In genomic region chr17:27481327-27481726, GRCh38 we compare ENCODE assay signal across 9 cellular contexts. TPM values are rescaled to one million over a fixed set of nuclear protein-coding genes. Genes with fewer than 3 reads are reported as not detected.
DNase-seq lines count a peak whose midpoint lies in the region; ATAC-seq and TF ChIP-seq lines count a peak whose summit lies in the region.
"Had no signal": no experiment of that assay in that cellular context is flagged by ENCODE, and none has a peak within 500 bp of the region (broad histone marks: within the 10 kb centered on the region; RNA-seq: fewer than 3 reads in every experiment).

No MANE protein-coding gene starts in this region.

- H3K79me2 ChIP-seq in Loucy (ENCODE audit: insufficient read depth, low read length) (peaks cover 82% of the 10 kb centered on the region), Karpas-422 (ENCODE audit: low read length) (no peaks in the 10 kb centered on the region)

- TF ChIP-seq CTCF in Loucy (conservative IDR thresholded peaks at IDR 0.05; ENCODE audit: low read length) (no peak), upper lobe of right lung (IDR thresholded peaks at IDR 0.05) (no peak)

- peak; percentile 74 to 84 for ATAC-seq in activated naive CD4-positive, alpha-beta T cell treated with anti-CD3 and anti-CD28 coated beads, Interleukin-2, amount 50 U/mL, for 72 hours
- ATAC-seq in upper lobe of right lung, result peak; percentile 16

- H3K36me3 ChIP-seq in Loucy (ENCODE audit: insufficient read depth, low read length), result no peaks in the 10 kb centered on the region
- H3K36me3 ChIP-seq in upper lobe of right lung, result no peaks in the 10 kb centered on the region
- H3K36me3 ChIP-seq in Karpas-422 (ENCODE audit: insufficient read depth, low read length), result no peaks in the 10 kb centered on the region

- intact Hi-C loops in upper lobe of right lung (cut with DNase I), result no loop called here

- H3K9me3 ChIP-seq in Loucy (ENCODE audit: insufficient read depth, low read depth, low read length), result no peaks in the 10 kb centered on the region
- H3K9me3 ChIP-seq in upper lobe of right lung, result no peaks in the 10 kb centered on the region
- no peaks in the 10 kb centered on the region for H3K9me3 ChIP-seq in Karpas-422 (ENCODE audit: low read length)

- H3K4me2 ChIP-seq in Loucy (ENCODE audit: low read depth, low read length, poor library complexity, severe bottlenecking) (peak overlapping the region; percentile 78), Karpas-422 (ENCODE audit: low read depth, low read length, poor library complexity, severe bottlenecking) (no peak overlapping the region)

- H2AFZ ChIP-seq in Loucy (ENCODE audit: low read length) (no peak overlapping the region), Karpas-422 (ENCODE audit: low read length) (no peak overlapping the region)

- H3K27me3 ChIP-seq in Loucy (ENCODE audit: insufficient read depth, low read length, poor library complexity, severe bottlenecking), result no peaks in the 10 kb centered on the region
- no peaks in the 10 kb centered on the region for H3K27me3 ChIP-seq in upper lobe of right lung
- no peaks in the 10 kb centered on the region for H3K27me3 ChIP-seq in Karpas-422 (ENCODE audit: low read length)

- H3K9me3 Mint-ChIP-seq in activated naive CD4-positive, alpha-beta T cell treated with anti-CD3 and anti-CD28 coated beads, Interleukin-2, amount 50 U/mL, for 72 hours, result no peaks in the 10 kb centered on the region

- H4K20me1 ChIP-seq in Loucy (ENCODE audit: insufficient read depth, low read length, poor library complexity, severe bottlenecking) (no peaks in the 10 kb centered on the region), Karpas-422 (ENCODE audit: insufficient read depth, low read depth, low read length) (no peaks in the 10 kb centered on the region)

- peak overlapping the region; percentile 10 to 91 for H3K27ac Mint-ChIP-seq in activated naive CD4-positive, alpha-beta T cell treated with anti-CD3 and anti-CD28 coated beads, Interleukin-2, amount 50 U/mL, for 72 hours

- H3K4me1 ChIP-seq in Loucy (ENCODE audit: insufficient read depth, low read length, poor library complexity, severe bottlenecking), result peaks cover 82% of the 10 kb centered on the region
- H3K4me1 ChIP-seq in upper lobe of right lung, result peaks cover 11% of the 10 kb centered on the region
- H3K4me1 ChIP-seq in Karpas-422 (ENCODE audit: low read length), result no peaks in the 10 kb centered on the region

- no peak overlapping the region for H3K27ac ChIP-seq in upper lobe of right lung
- no peak overlapping the region for H3K27ac ChIP-seq in Karpas-422 (ENCODE audit: low read length)

- no peaks in the 10 kb centered on the region for H3K9me2 ChIP-seq in Loucy (replicated peaks; ENCODE audit: low read depth, low read length)
- H3K9me2 ChIP-seq in Karpas-422 (replicated peaks; ENCODE audit: insufficient read depth, low read length), result no peaks in the 10 kb centered on the region

- H3K9ac ChIP-seq in Loucy (ENCODE audit: low read depth, low read length, poor library complexity, severe bottlenecking) (peak overlapping the region; percentile 66), Karpas-422 (ENCODE audit: low read length) (no peak overlapping the region)

- no peaks in the 10 kb centered on the region for H3F3A ChIP-seq in Loucy (ENCODE audit: low read depth)

- peak; percentile 28 for DNase-seq in stimulated activated CD4-positive, alpha-beta T cell treated with anti-CD3 and anti-CD28 coated beads, Interleukin-4, amount 100 ng/mL, for 24 hours
- no peak for DNase-seq in stimulated activated CD4-positive, alpha-beta T cell treated with anti-CD3 and anti-CD28 coated beads, Interleukin-4, amount 100 ng/mL, for 1 hour
- no peak for DNase-seq in activated naive CD4-positive, alpha-beta T cell treated with anti-CD3 and anti-CD28 coated beads, Interleukin-2, amount 50 U/mL, for 72 hours (ENCODE audit: low spot score in 2 of 2)
- DNase-seq in upper lobe of right lung, result peak; percentile 32
- no peak for DNase-seq in anterior cingulate cortex (lab: John Stamatoyannopoulos, UW)
- no peak for DNase-seq in epidermal melanocyte (ENCODE audit: insufficient read length, low spot score)
- no peak for DNase-seq in Karpas-422
- DNase-seq: NCI-H748 treated with DMSO at 0.1 percent for 48 hours had no signal

- H3K4me3 ChIP-seq in Loucy (ENCODE audit: low read length, poor library complexity, severe bottlenecking) (peak overlapping the region; percentile 36), upper lobe of right lung (no peak overlapping the region), Karpas-422 (ENCODE audit: low read length) (no peak overlapping the region)

- H3K36me3 Mint-ChIP-seq in activated naive CD4-positive, alpha-beta T cell treated with anti-CD3 and anti-CD28 coated beads, Interleukin-2, amount 50 U/mL, for 72 hours, result peaks cover 5 to 43% of the 10 kb centered on the region in 2 donors

RNA-seq across cellular contexts. Expression of gene KSR1, which starts 25.1 kb away (rescaled TPM):
- total RNA-seq in activated naive CD4-positive, alpha-beta T cell treated with anti-CD3 and anti-CD28 coated beads, Interleukin-2, amount 50 U/mL, for 72 hours, result 100 to 1,000 TPM; 132 to 194 TPM
- total RNA-seq in upper lobe of right lung, result 52.5 TPM
- 0.32 and 0.52 TPM in 2 replicates for total RNA-seq in Karpas-422 (2014; rRNA removed; shearing (Covaris generic); ENCODE audit: low replicate concordance)

Comparison
In these comparisons a context has a peak if more than half of its experiments do, and no peak if none do; other contexts are left out.
1. DNase-seq: peak in stimulated activated CD4-positive, alpha-beta T cell treated with anti-CD3 and anti-CD28 coated beads, Interleukin-4, amount 100 ng/mL, for 24 hours (single experiment) and upper lobe of right lung (single experiment); none in stimulated activated CD4-positive, alpha-beta T cell treated with anti-CD3 and anti-CD28 coated beads, Interleukin-4, amount 100 ng/mL, for 1 hour (single experiment), activated naive CD4-positive, alpha-beta T cell treated with anti-CD3 and anti-CD28 coated beads, Interleukin-2, amount 50 U/mL, for 72 hours (0 of 2), anterior cingulate cortex (0 of 58), epidermal melanocyte (single experiment) and Karpas-422 (single experiment).
2. RNA of gene KSR1, which starts 25.1 kb away (total RNA-seq): 132 to 194 TPM in activated naive CD4-positive, alpha-beta T cell treated with anti-CD3 and anti-CD28 coated beads, Interleukin-2, amount 50 U/mL, for 72 hours and 52.5 TPM in upper lobe of right lung (single experiment); 0.32 to 0.52 TPM in Karpas-422; every median in the first group is over 10 times any median in the second.